Comparison of ENCODE assay signal across 8 cellular contexts in the genomic region with DNA sequence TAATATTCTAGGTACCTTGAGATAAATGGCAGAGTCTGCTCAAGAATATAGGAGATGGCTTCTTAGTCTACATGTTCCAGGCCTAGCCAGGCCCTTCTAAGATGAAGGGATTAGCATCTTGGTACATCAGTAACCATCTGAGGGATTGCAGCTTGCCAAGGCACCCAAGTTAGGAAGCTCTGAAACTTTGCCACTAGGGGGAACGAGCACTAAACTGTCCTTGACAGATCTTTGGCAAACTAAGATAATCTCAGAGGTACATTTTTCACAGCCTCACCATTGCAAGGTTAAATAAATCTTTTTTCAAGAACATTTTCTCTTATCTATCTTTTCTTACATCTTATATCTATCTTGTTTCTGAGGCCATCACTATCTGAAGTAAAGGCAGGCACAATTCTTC.
A peak's percentile ranks its signal among the peaks of the same experiment; 100 is the strongest.
DNase-seq lines count a peak whose midpoint lies in the region; ATAC-seq and TF ChIP-seq lines count a peak whose summit lies in the region.

No MANE protein-coding gene starts in this region.

- H3K27ac Mint-ChIP-seq in nephron progenitor cell, result no peak overlapping the region

- H3K27me3 Mint-ChIP-seq in nephron progenitor cell (ENCODE audit: low read depth, poor library complexity), result peaks cover 2% of the 10 kb centered on the region

- no peaks in the 10 kb centered on the region for H3K36me3 ChIP-seq in brain microvascular endothelial cell (replicated peaks)

- no peaks in the 10 kb centered on the region for H3K27me3 ChIP-seq in brain microvascular endothelial cell (replicated peaks)

- H3K27ac ChIP-seq in brain microvascular endothelial cell, result no peak overlapping the region

- no peak overlapping the region for H3K4me3 ChIP-seq in brain microvascular endothelial cell (ENCODE audit: low read depth, low read length)

- H3K4me1 Mint-ChIP-seq in nephron progenitor cell, result no peaks in the 10 kb centered on the region

- ATAC-seq in HG03565 (IDR thresholded peaks at IDR 0.05; ENCODE audit: unreplicated experiment), result no peak

- TF ChIP-seq CTCF in brain microvascular endothelial cell (IDR thresholded peaks at IDR 0.05; ENCODE audit: low read depth, low read length, missing control alignments), result peak; percentile 59
- peak; percentile 24 for TF ChIP-seq CTCF in nephron progenitor cell (IDR thresholded peaks at IDR 0.05)

- H3K4me3 Mint-ChIP-seq in nephron progenitor cell, result no peak overlapping the region

- H3K36me3 Mint-ChIP-seq in nephron progenitor cell (ENCODE audit: low read depth), result no peaks in the 10 kb centered on the region

- peaks cover 11% of the 10 kb centered on the region for H3K9me3 Mint-ChIP-seq in nephron progenitor cell

- DNase-seq in SIG-M5 treated with dmso at 0.1 percent for 504 hours (lab: John Stamatoyannopoulos, UW; ENCODE audit: unreplicated experiment), result peak; percentile 20
- no peak for DNase-seq in SIG-M5 (lab: John Stamatoyannopoulos, UW)
- peak; percentile 19 for DNase-seq in LHCN-M2 (ENCODE audit: low read depth)
- peak; percentile 7 for DNase-seq in brain microvascular endothelial cell
- DNase-seq in nephron progenitor cell, result no peak
- no peak for DNase-seq in NCI-H187 (lab: John Stamatoyannopoulos, UW)
- no peak for DNase-seq in ureter (ENCODE audit: low spot score)

- in situ Hi-C loops in brain microvascular endothelial cell (cut with HindIII; ENCODE audit: low pct_ligation_motif_present, low sequenced_read_pairs), result no loop called here

Comparison
In these comparisons a context has a peak if more than half of its experiments do, and no peak if none do; other contexts are left out.
1. DNase-seq: peak in SIG-M5 treated with dmso at 0.1 percent for 504 hours (single experiment), LHCN-M2 (single experiment) and brain microvascular endothelial cell (single experiment); none in SIG-M5 (single experiment), nephron progenitor cell (single experiment), NCI-H187 (0 of 2) and ureter (single experiment).